ENCODE assay signal across 27 cellular contexts in the genomic region with DNA sequence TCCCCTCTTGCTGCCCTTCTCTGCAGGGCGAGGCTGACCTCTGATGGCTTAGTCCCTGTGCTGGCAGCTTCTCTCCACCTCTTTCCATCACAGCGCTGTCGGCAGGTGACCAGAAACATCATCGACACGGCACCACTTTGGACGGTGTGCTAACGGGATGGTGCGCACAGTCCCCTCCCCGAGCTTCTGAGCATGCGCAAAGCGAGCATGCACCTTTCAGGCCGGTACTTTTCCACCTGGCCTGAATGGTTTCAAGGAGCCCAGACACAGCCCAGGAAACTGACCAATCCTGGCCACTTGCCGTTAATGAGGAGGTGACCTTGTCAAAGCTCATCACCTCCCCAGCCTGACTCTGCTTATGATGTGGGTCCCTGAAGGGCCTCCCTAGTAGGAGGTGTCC.
"Had no signal": no experiment of that assay in that cellular context is flagged by ENCODE, and none has a peak within 500 bp of the region (broad histone marks: within the 10 kb centered on the region; RNA-seq: fewer than 3 reads in every experiment).

No MANE protein-coding gene starts in this region.

- H3K9me3 ChIP-seq: neutrophil, ovary, psoas muscle, right lobe of liver, sigmoid colon, suprapubic skin, testis, tibial artery, transverse colon, upper lobe of right lung, uterus had no signal

- H3K27ac ChIP-seq: neural progenitor cell, neutrophil, ovary, parathyroid adenoma, psoas muscle, right lobe of liver, sigmoid colon, suprapubic skin, testis, tibial artery, transverse colon, upper lobe of right lung, uterus had no signal

- ATAC-seq: naive thymus-derived CD4-positive, alpha-beta T cell; natural killer cell; psoas muscle; right cardiac atrium; right lobe of liver; stimulated activated effector memory CD8-positive, alpha-beta T cell treated with anti-CD3 and anti-CD28 coated beads, Interleukin-12 subunit alpha, Interleukin-12 subunit beta, amount 100 ng/mL, for 72 hours; stimulated activated naive B cell treated with anti-CD40 and anti-IgM and Interleukin-4, amounts not matched to agents 10 μg/mL and 1 μg/mL and 100 μg/mL, for 72 hours; stimulated activated naive CD8-positive, alpha-beta T cell treated with anti-CD3 and anti-CD28 coated beads, Interleukin-15, amount 100 ng/mL, for 72 hours; stimulated activated naive CD8-positive, alpha-beta T cell treated with anti-CD3 and anti-CD28 coated beads, Interleukin-15, Interleukin-2, amounts not matched to agents 100 U/mL and 50 U/mL, for 24 hours; upper lobe of right lung had no signal

- H3K4me3 ChIP-seq: neural progenitor cell, ovary, psoas muscle, right lobe of liver, sigmoid colon, suprapubic skin, testis, tibial artery, transverse colon, upper lobe of right lung, uterus had no signal

- H3K36me3 ChIP-seq: neural progenitor cell, neutrophil, ovary, right lobe of liver, sigmoid colon, suprapubic skin, tibial artery, transverse colon, upper lobe of right lung, uterus had no signal

- H2AFZ ChIP-seq: neural progenitor cell, parathyroid adenoma had no signal

- H3K4me2 ChIP-seq: neural progenitor cell had no signal

- H3K9ac ChIP-seq: neural progenitor cell, parathyroid adenoma had no signal

- H3K4me1 ChIP-seq: psoas muscle, right lobe of liver, suprapubic skin, transverse colon, upper lobe of right lung, uterus had no signal

- H3K27me3 ChIP-seq: neural progenitor cell, ovary, right lobe of liver, testis, uterus had no signal

- DNase-seq: naive thymus-derived CD4-positive, alpha-beta T cell; natural killer cell; ovary; posterior cingulate gyrus; psoas muscle; sigmoid colon; small intestine; stimulated activated CD4-positive, alpha-beta T cell treated with anti-CD3 and anti-CD28 coated beads, Interleukin-15, amount 100 ng/mL, for 24 hours; stimulated activated CD4-positive, alpha-beta T cell treated with anti-CD3 and anti-CD28 coated beads, Interleukin-2, amount 100 ng/mL, for 24 hours; stimulated activated CD4-positive, alpha-beta T cell treated with anti-CD3 and anti-CD28 coated beads, Interleukin-2, amount 100 ng/mL, for 48 hours; stimulated activated CD4-positive, alpha-beta T cell treated with anti-CD3 and anti-CD28 coated beads, Interleukin-4, amount 100 ng/mL, for 24 hours; stimulated activated naive B cell treated with anti-CD40 and anti-IgM and Interleukin-4, amounts not matched to agents 10 μg/mL and 1 μg/mL and 100 μg/mL, for 72 hours; stimulated activated naive CD8-positive, alpha-beta T cell treated with anti-CD3 and anti-CD28 coated beads, Interleukin-15, amount 100 ng/mL, for 72 hours; stimulated activated naive CD8-positive, alpha-beta T cell treated with anti-CD3 and anti-CD28 coated beads, Interleukin-15, Interleukin-2, amounts not matched to agents 100 U/mL and 50 U/mL, for 24 hours; substantia nigra; testis; tibial artery; transverse colon; upper lobe of right lung; uterus had no signal
